In genomic region chr22:26481112-26481693, GRCh38 we compare ENCODE assay signal across 9 cellular contexts. TPM values are rescaled to one million over a fixed set of nuclear protein-coding genes. Genes with fewer than 3 reads are reported as not detected.
DNase-seq lines count a peak whose midpoint lies in the region; ATAC-seq and TF ChIP-seq lines count a peak whose summit lies in the region.
"Had no signal": no experiment of that assay in that cellular context is flagged by ENCODE, and none has a peak within 500 bp of the region (broad histone marks: within the 10 kb centered on the region; RNA-seq: fewer than 3 reads in every experiment).

No MANE protein-coding gene starts in this region.

- H3K27me3 ChIP-seq in PC-3 (ENCODE audit: low read length) (no peaks in the 10 kb centered on the region), foreskin keratinocyte (no peaks in the 10 kb centered on the region)

- no peaks in the 10 kb centered on the region for H3K27me3 Mint-ChIP-seq in activated T-cell treated with anti-CD3 and anti-CD28 coated beads, Interleukin-2, amount 50 U/mL, for 24 hours
- no peaks in the 10 kb centered on the region for H3K27me3 Mint-ChIP-seq in stimulated activated naive B cell treated with anti-CD40 and anti-IgM and Interleukin-4, amounts not matched to agents 10 μg/mL and 1 μg/mL and 100 μg/mL, for 72 hours

- ATAC-seq in PC-3 (no peak), foreskin keratinocyte (no peak)
- ATAC-seq in stimulated activated naive B cell treated with anti-CD40 and anti-IgM and Interleukin-4, amounts not matched to agents 10 μg/mL and 1 μg/mL and 100 μg/mL, for 72 hours (replicated peaks) = no peak

- H3K27ac ChIP-seq in PC-3 (ENCODE audit: low read length) (no peak overlapping the region), epithelial cell of prostate (peak overlapping the region; percentile 76), foreskin keratinocyte (no peak overlapping the region)

- peak overlapping the region; percentile 96 for H3K4me3 Mint-ChIP-seq in activated T-cell treated with anti-CD3 and anti-CD28 coated beads, Interleukin-2, amount 50 U/mL, for 24 hours
- H3K4me3 Mint-ChIP-seq in stimulated activated naive B cell treated with anti-CD40 and anti-IgM and Interleukin-4, amounts not matched to agents 10 μg/mL and 1 μg/mL and 100 μg/mL, for 72 hours = peak overlapping the region; percentile 46 to 69

- H3K4me1 ChIP-seq in PC-3 (ENCODE audit: insufficient read depth, low read length) = peaks cover 24% of the 10 kb centered on the region
- peaks cover 16% of the 10 kb centered on the region for H3K4me1 ChIP-seq in foreskin keratinocyte

- H3K9me3 Mint-ChIP-seq in activated T-cell treated with anti-CD3 and anti-CD28 coated beads, Interleukin-2, amount 50 U/mL, for 24 hours = no peaks in the 10 kb centered on the region
- no peaks in the 10 kb centered on the region for H3K9me3 Mint-ChIP-seq in stimulated activated naive B cell treated with anti-CD40 and anti-IgM and Interleukin-4, amounts not matched to agents 10 μg/mL and 1 μg/mL and 100 μg/mL, for 72 hours

- CTCF ChIA-PET in PC-3 (lab: Charles Lee) = no interaction called here

- peaks cover 68% of the 10 kb centered on the region for H3K36me3 Mint-ChIP-seq in activated T-cell treated with anti-CD3 and anti-CD28 coated beads, Interleukin-2, amount 50 U/mL, for 24 hours (ENCODE audit: low read depth)
- H3K36me3 Mint-ChIP-seq in stimulated activated naive B cell treated with anti-CD40 and anti-IgM and Interleukin-4, amounts not matched to agents 10 μg/mL and 1 μg/mL and 100 μg/mL, for 72 hours = peaks cover 20 to 36% of the 10 kb centered on the region in 2 donors

- no peaks in the 10 kb centered on the region for H4K20me1 ChIP-seq in PC-3 (ENCODE audit: low read length)

- H3K4me3 ChIP-seq in PC-3 (ENCODE audit: low read length) = no peak overlapping the region

- no peaks in the 10 kb centered on the region for H3F3A ChIP-seq in PC-3 (ENCODE audit: low read length, unreplicated experiment)

- peaks cover 54% of the 10 kb centered on the region for H3K79me2 ChIP-seq in PC-3 (ENCODE audit: low read length)

- peak overlapping the region; percentile 98 for H3K27ac Mint-ChIP-seq in activated T-cell treated with anti-CD3 and anti-CD28 coated beads, Interleukin-2, amount 50 U/mL, for 24 hours
- peak overlapping the region; percentile 96 for H3K27ac Mint-ChIP-seq in stimulated activated naive B cell treated with anti-CD40 and anti-IgM and Interleukin-4, amounts not matched to agents 10 μg/mL and 1 μg/mL and 100 μg/mL, for 72 hours

- H3K9me3 ChIP-seq in PC-3 (ENCODE audit: low read length) = no peaks in the 10 kb centered on the region

- DNase-seq in activated T-cell treated with anti-CD3 and anti-CD28 coated beads, Interleukin-2, amount 50 U/mL, for 24 hours = no peak
- no peak for DNase-seq in activated T-cell treated with anti-CD3 and anti-CD28 coated beads for 4 hours
- no peak for DNase-seq in PC-3
- no peak for DNase-seq in epithelial cell of prostate (ENCODE audit: low read depth, low spot score)
- no peak for DNase-seq in stimulated activated naive B cell treated with anti-CD40 and anti-IgM and Interleukin-4, amounts not matched to agents 10 μg/mL and 1 μg/mL and 100 μg/mL, for 72 hours
- DNase-seq in superior temporal gyrus (ENCODE audit: extremely low spot score) = no peak
- DNase-seq in NCI-H510A treated with DMSO at 0.1 percent for 48 hours (lab: John Stamatoyannopoulos, UW) = no peak
- no peak for DNase-seq in foreskin keratinocyte
- DNase-seq: NCI-H510A had no signal

- H3K9me2 ChIP-seq in PC-3 (replicated peaks; ENCODE audit: low read length) = no peaks in the 10 kb centered on the region

- BruUV-seq in PC-3 (replicated peaks; lab: Mats Ljungman, UMichigan) = no TSS peak

- no peaks in the 10 kb centered on the region for H3K36me3 ChIP-seq in PC-3 (ENCODE audit: low read depth, low read length)

- no peak overlapping the region for H2AFZ ChIP-seq in PC-3 (ENCODE audit: low read length)

- TF ChIP-seq CTCF in PC-3 (conservative IDR thresholded peaks at IDR 0.05; ENCODE audit: low read depth, low read length) (no peak), foreskin keratinocyte (conservative IDR thresholded peaks at IDR 0.05) (no peak)

- intact Hi-C loops in PC-3 (cut with micrococcal nuclease) = no loop called here

- H3K4me1 Mint-ChIP-seq in activated T-cell treated with anti-CD3 and anti-CD28 coated beads, Interleukin-2, amount 50 U/mL, for 24 hours (ENCODE audit: low read depth) = peaks cover 79% of the 10 kb centered on the region
- peaks cover 61 to 76% of the 10 kb centered on the region in 2 donors for H3K4me1 Mint-ChIP-seq in stimulated activated naive B cell treated with anti-CD40 and anti-IgM and Interleukin-4, amounts not matched to agents 10 μg/mL and 1 μg/mL and 100 μg/mL, for 72 hours

- H3K9ac ChIP-seq in PC-3 (ENCODE audit: low read length) = no peak overlapping the region

- peak overlapping the region; percentile 19; the same call in 1 of the 2 replicates for H3K4me2 ChIP-seq in PC-3 (ENCODE audit: low read length)

- POLR2A ChIA-PET in PC-3 (lab: Charles Lee; ENCODE audit: unreplicated experiment) = no interaction called here

RNA-seq across cellular contexts. Expression of gene HPS4, which starts 2.4 kb away (rescaled TPM):
- total RNA-seq in PC-3 (2014; rRNA removed) (15.9 and 19.9 TPM in 2 replicates), foreskin keratinocyte (31.3 and 33.7 TPM in 2 replicates)
- polyA plus RNA-seq in foreskin keratinocyte = 13.1 and 14.7 TPM in 2 replicates

RNA-seq across cellular contexts. Expression of gene SRRD, which starts 2.5 kb away (rescaled TPM):
- total RNA-seq in PC-3 (2014; rRNA removed) (17.6 and 21.1 TPM in 2 replicates), foreskin keratinocyte (27.1 and 32.5 TPM in 2 replicates)
- 36.0 and 41.8 TPM in 2 replicates for polyA plus RNA-seq in foreskin keratinocyte

RNA-seq across cellular contexts. Expression of gene TFIP11, which starts 31.1 kb away (rescaled TPM):
- total RNA-seq in PC-3 (2014; rRNA removed) (22.4 and 33.5 TPM in 2 replicates), foreskin keratinocyte (27.4 and 28.2 TPM in 2 replicates)
- 25.3 and 25.7 TPM in 2 replicates for polyA plus RNA-seq in foreskin keratinocyte

RNA-seq across cellular contexts. Expression of gene ASPHD2, which starts 52.1 kb away (rescaled TPM):
- total RNA-seq in PC-3 (2014; rRNA removed) = 2.1 and 2.4 TPM in 2 replicates
- 7.3 and 9.5 TPM in 2 replicates for total RNA-seq in foreskin keratinocyte
- polyA plus RNA-seq in foreskin keratinocyte = 5.4 and 6.1 TPM in 2 replicates
